Comparison of ENCODE assay signal across 27 cellular contexts in the genomic region with DNA sequence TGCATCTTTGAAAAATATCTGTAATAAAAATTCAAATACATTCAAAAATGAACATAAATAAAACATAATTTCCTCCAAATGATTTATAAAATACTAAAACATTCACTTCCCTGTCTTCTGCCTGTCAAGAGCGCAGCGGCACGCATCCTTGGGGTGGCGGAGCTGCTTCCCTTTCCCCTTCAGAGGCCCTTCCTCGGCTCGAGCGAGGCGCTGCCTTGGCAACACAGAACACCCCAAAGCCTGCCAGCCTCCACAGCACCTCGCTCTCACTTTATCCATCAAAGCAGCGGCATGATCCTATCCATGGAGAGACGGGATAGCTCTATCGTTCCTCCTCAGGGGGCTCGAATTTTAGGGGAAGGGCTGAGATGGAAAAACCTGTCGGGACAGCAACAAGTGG.
"Had no signal": no experiment of that assay in that cellular context is flagged by ENCODE, and none has a peak within 500 bp of the region (broad histone marks: within the 10 kb centered on the region; RNA-seq: fewer than 3 reads in every experiment).

No MANE protein-coding gene starts in this region.

- H3K27ac Mint-ChIP-seq: mesothelial cell of epicardium; natural killer cell; nephron progenitor cell; progenitor cell of endocrine pancreas; stimulated activated naive B cell treated with anti-CD40 and anti-IgM and Interleukin-4, amounts not matched to agents 10 μg/mL and 1 μg/mL and 100 μg/mL, for 72 hours had no signal

- H3K27me3 ChIP-seq: ovary, right atrium auricular region, right lobe of liver, stomach, testis, thyroid gland, transverse colon, upper lobe of left lung, vagina had no signal

- H3K36me3 ChIP-seq: left ventricle myocardium inferior, neutrophil, ovary, right atrium auricular region, right lobe of liver, stomach, thyroid gland, transverse colon, upper lobe of left lung, vagina had no signal

- H3K4me1 ChIP-seq: left ventricle myocardium inferior, right atrium auricular region, right lobe of liver, stomach, testis, thyroid gland, transverse colon, upper lobe of left lung, vagina had no signal

- H3K27ac ChIP-seq: left ventricle myocardium inferior, neutrophil, ovary, right atrium auricular region, right lobe of liver, stomach, testis, thyroid gland, transverse colon, upper lobe of left lung, vagina had no signal

- H3K4me2 ChIP-seq: smooth muscle cell had no signal

- H3K4me1 Mint-ChIP-seq: mesothelial cell of epicardium; naive B cell; natural killer cell; nephron progenitor cell; stimulated activated naive B cell treated with anti-CD40 and anti-IgM and Interleukin-4, amounts not matched to agents 10 μg/mL and 1 μg/mL and 100 μg/mL, for 72 hours had no signal

- H3K27me3 Mint-ChIP-seq: progenitor cell of endocrine pancreas had no signal

- H3K36me3 Mint-ChIP-seq: mesothelial cell of epicardium; naive B cell; natural killer cell; stimulated activated naive B cell treated with anti-CD40 and anti-IgM and Interleukin-4, amounts not matched to agents 10 μg/mL and 1 μg/mL and 100 μg/mL, for 72 hours had no signal

- H3K9me3 ChIP-seq: left ventricle myocardium inferior, neutrophil, ovary, right atrium auricular region, right lobe of liver, stomach, testis, thyroid gland, transverse colon, upper lobe of left lung, vagina had no signal

- H3K4me3 ChIP-seq: left ventricle myocardium inferior, lung, ovary, right atrium auricular region, right lobe of liver, smooth muscle cell, stomach, testis, thyroid gland, transverse colon, upper lobe of left lung, vagina had no signal

- H3K9me3 Mint-ChIP-seq: mesothelial cell of epicardium; naive B cell; natural killer cell; nephron progenitor cell; stimulated activated naive B cell treated with anti-CD40 and anti-IgM and Interleukin-4, amounts not matched to agents 10 μg/mL and 1 μg/mL and 100 μg/mL, for 72 hours had no signal

- DNase-seq: islet precursor cell; left ventricle myocardium inferior; mesendoderm; naive B cell; natural killer cell; nephron progenitor cell; occipital lobe; ovary; right lobe of liver; stimulated activated CD4-positive, alpha-beta T cell treated with anti-CD3 and anti-CD28 coated beads, Interleukin-1b, Interleukin-23, amount 100 ng/mL, for 48 hours; stimulated activated CD4-positive, alpha-beta T cell treated with anti-CD3 and anti-CD28 coated beads, Interleukin-2, amount 100 ng/mL, for 48 hours; stimulated activated CD4-positive, alpha-beta T cell treated with anti-CD3 and anti-CD28 coated beads, Interleukin-4, amount 100 ng/mL, for 4 hours; stimulated activated CD8-positive, alpha-beta memory T cell treated with anti-CD3 and anti-CD28 coated beads, Interleukin-4, amount 100 ng/mL, for 48 hours; stimulated activated naive B cell treated with anti-CD40 and anti-IgM and Interleukin-4, amounts not matched to agents 10 μg/mL and 1 μg/mL and 100 μg/mL, for 72 hours; stimulated activated naive CD8-positive, alpha-beta T cell treated with anti-CD3 and anti-CD28 coated beads, Interleukin-15, Interleukin-2, amounts not matched to agents 100 U/mL and 50 U/mL, for 24 hours; stomach; testis; thyroid gland; transverse colon had no signal

- H3K4me3 Mint-ChIP-seq: mesothelial cell of epicardium; naive B cell; natural killer cell; nephron progenitor cell; stimulated activated naive B cell treated with anti-CD40 and anti-IgM and Interleukin-4, amounts not matched to agents 10 μg/mL and 1 μg/mL and 100 μg/mL, for 72 hours had no signal
